Comparison of ENCODE assay signal across 10 cellular contexts in the genomic region with DNA sequence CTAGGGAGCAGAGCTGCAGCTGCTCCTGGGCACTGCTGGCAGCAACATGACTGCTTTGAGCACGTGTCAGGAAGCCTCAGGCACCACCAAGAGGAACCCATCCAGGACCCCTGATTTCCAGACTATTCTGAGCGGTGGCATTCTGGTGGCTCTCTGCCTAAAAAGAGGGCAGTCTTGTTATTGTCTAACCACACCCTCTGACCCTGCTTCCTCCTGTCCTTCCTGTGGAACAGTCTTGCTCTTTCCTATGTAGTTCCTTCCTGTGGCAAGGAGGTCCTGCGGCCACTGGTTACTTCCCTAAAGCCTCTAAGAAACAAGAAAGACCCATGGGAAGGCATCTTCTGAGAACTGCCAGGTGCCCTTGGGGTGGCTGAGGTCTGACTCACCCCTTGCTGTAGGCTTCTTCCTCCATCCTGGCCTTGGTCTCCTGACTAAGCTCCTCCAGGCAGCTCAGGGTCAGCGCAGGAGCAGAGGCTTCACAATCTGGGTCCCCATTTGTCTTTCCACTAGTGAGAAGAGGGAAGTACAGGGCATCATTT. TPM values are rescaled to one million over a fixed set of nuclear protein-coding genes. Genes with fewer than 3 reads are reported as not detected.
DNase-seq lines count a peak whose midpoint lies in the region; ATAC-seq and TF ChIP-seq lines count a peak whose summit lies in the region.
"Had no signal": no experiment of that assay in that cellular context is flagged by ENCODE, and none has a peak within 500 bp of the region (broad histone marks: within the 10 kb centered on the region; RNA-seq: fewer than 3 reads in every experiment).

No MANE protein-coding gene starts in this region.

- H3K27me3 Mint-ChIP-seq in central memory CD8-positive, alpha-beta T cell, result peaks cover 56% of the 10 kb centered on the region

- no peak for TF ChIP-seq POLR2A in vagina (IDR thresholded peaks at IDR 0.05)

- H3K27me3 ChIP-seq in vagina, result no peaks in the 10 kb centered on the region

- H3K36me3 Mint-ChIP-seq in central memory CD8-positive, alpha-beta T cell (ENCODE audit: insufficient read depth), result no peaks in the 10 kb centered on the region

- peak; percentile 32 for ATAC-seq in central memory CD8-positive, alpha-beta T cell (replicated peaks; ENCODE audit: extremely low read depth, poor library complexity, severe bottlenecking)
- ATAC-seq in HG03469 (IDR thresholded peaks at IDR 0.05; ENCODE audit: unreplicated experiment), result no peak

- H3K27ac ChIP-seq in vagina, result peak overlapping the region; percentile 28

- H3K4me3 Mint-ChIP-seq in central memory CD8-positive, alpha-beta T cell, result no peak overlapping the region

- intact Hi-C loops in vagina (cut with DNase I), result no loop called here

- DNase-seq in MV-4-11 (lab: John Stamatoyannopoulos, UW) (peak; percentile 99), medulla oblongata (ENCODE audit: extremely low spot score) (peak; percentile 72), vagina (ENCODE audit: extremely low spot score in 2 of 2) (peak in 1 of 2 donors; percentile 87), G401 (ENCODE audit: low spot score) (no peak)
- DNase-seq in central memory CD8-positive, alpha-beta T cell (ENCODE audit: low spot score in 2 of 2), result no peak
- DNase-seq in activated CD8-positive, alpha-beta memory T cell treated with anti-CD3 and anti-CD28 coated beads, Interleukin-2, amount 50 U/mL, for 4 hours, result no peak
- DNase-seq: amniotic stem cell, NCI-H748 treated with DMSO at 0.1 percent for 48 hours had no signal

- no peak overlapping the region for H3K27ac Mint-ChIP-seq in central memory CD8-positive, alpha-beta T cell (ENCODE audit: low read depth)

- peaks cover 0 to 22% of the 10 kb centered on the region in 2 donors for H3K36me3 ChIP-seq in vagina

- peaks cover 46% of the 10 kb centered on the region for H3K4me1 ChIP-seq in vagina

- H3K4me3 ChIP-seq in vagina, result no peak overlapping the region

- TF ChIP-seq CTCF in vagina (IDR thresholded peaks at IDR 0.05), result no peak

- no peaks in the 10 kb centered on the region for H3K9me3 ChIP-seq in vagina

- no peaks in the 10 kb centered on the region for H3K4me1 Mint-ChIP-seq in central memory CD8-positive, alpha-beta T cell

- in situ Hi-C loops in G401 (cut with HindIII; ENCODE audit: low sequenced_read_pairs), result no loop called here

- H3K9me3 Mint-ChIP-seq in central memory CD8-positive, alpha-beta T cell, result no peaks in the 10 kb centered on the region

RNA-seq across cellular contexts. Expression of a gene that starts 13.1 kb away (rescaled TPM):
- total RNA-seq in vagina, result 62.9 TPM
- total RNA-seq in G401 (2014; rRNA removed; shearing (Covaris generic)), result not detected in 2 replicates
- total RNA-seq: fibroblast of villous mesenchyme had no signal

RNA-seq across cellular contexts. Expression of a gene that starts 40.6 kb away (rescaled TPM):
- total RNA-seq in vagina, result 19.2 TPM
- total RNA-seq in G401 (2014; rRNA removed; shearing (Covaris generic)), result 24.2 and 27.7 TPM in 2 replicates

Comparison
In these comparisons a context has a peak if more than half of its experiments do, and no peak if none do; other contexts are left out.
1. DNase-seq: peak in MV-4-11 (single experiment) and medulla oblongata (single experiment); none in central memory CD8-positive, alpha-beta T cell (0 of 2), G401 (single experiment) and activated CD8-positive, alpha-beta memory T cell treated with anti-CD3 and anti-CD28 coated beads, Interleukin-2, amount 50 U/mL, for 4 hours (single experiment).
2. RNA of a gene that starts 13.1 kb away (total RNA-seq): 62.9 TPM in vagina (single experiment); not detected in G401; every median in the first group is over 10 times any median in the second.